In genomic region chrX:150899191-150899757, GRCh38 we compare ENCODE assay signal across 1 cellular context.
TF ChIP-seq lines count a peak whose summit lies in the region.

No MANE protein-coding gene starts in this region.

TF ChIP-seq in K562, 482 proteins besides CTCF, POLR2A, EP300 and RAD21 (continued from another document):
- no peak for TF ChIP-seq HBP1 (CRISPR knock-in tag; IDR thresholded peaks at IDR 0.05)
- TF ChIP-seq EP400 (IDR thresholded peaks at IDR 0.05) = no peak
- TF ChIP-seq E2F6 (IDR thresholded peaks at IDR 0.05; ENCODE audit: borderline replicate concordance in 1 of 2, extremely low read depth in 1 of 2, insufficient read depth in 1 of 2, insufficient read length in 1 of 2, low read depth in 1 of 2, low read length in 1 of 2, poor library complexity in 1 of 2, severe bottlenecking in 1 of 2) = peak in 1 of 2 experiments; percentile 4
- TF ChIP-seq EWSR1 (IDR thresholded peaks at IDR 0.05; ENCODE audit: borderline replicate concordance, low read depth, partially characterized antibody) = no peak
- TF ChIP-seq PBX2 (CRISPR knock-in tag; IDR thresholded peaks at IDR 0.05; ENCODE audit: low read depth) = no peak
- no peak for TF ChIP-seq PBX2 (tag; conservative IDR thresholded peaks at IDR 0.05; ENCODE audit: low read depth)
- TF ChIP-seq NFIX (CRISPR knock-in tag; IDR thresholded peaks at IDR 0.05; ENCODE audit: low read depth) = no peak
- TF ChIP-seq TAF1 (IDR thresholded peaks at IDR 0.05; ENCODE audit: control insufficient read depth, extremely low read depth, insufficient read depth, low read length, severe bottlenecking) = peak; percentile 15
- peak in 1 of 3 experiments; percentile 23 for TF ChIP-seq YY1 (IDR thresholded peaks at IDR 0.05; ENCODE audit: borderline replicate concordance in 1 of 3, control insufficient read depth in 1 of 3, extremely low read depth in 1 of 3, insufficient read depth in 3 of 3, insufficient read length in 1 of 3, insufficient replicate concordance in 2 of 3, low read depth in 1 of 3, low read length in 2 of 3)
- peak; percentile 33; the same call in 1 of the 2 replicates for TF ChIP-seq ESRRA (IDR thresholded peaks at IDR 0.05; ENCODE audit: borderline replicate concordance, low read depth)
- peak; percentile 41; the same call in 1 of the 2 replicates for TF ChIP-seq ZBTB7A (IDR thresholded peaks at IDR 0.05; ENCODE audit: borderline replicate concordance, control insufficient read depth, low read depth, low read length)
- TF ChIP-seq SOX6 (IDR thresholded peaks at IDR 0.05) = 0 out of 2 replicates have a peak, but pooled peaks have one; percentile 9
- peak; percentile 75 for TF ChIP-seq MGA (IDR thresholded peaks at IDR 0.05)
- 0 out of 2 replicates have a peak, but pooled peaks have one; percentile 20 for TF ChIP-seq LCOR (CRISPR knock-in tag; IDR thresholded peaks at IDR 0.05)
- TF ChIP-seq ZNF282 (CRISPR knock-in tag; IDR thresholded peaks at IDR 0.05) = no peak
- peak; percentile 42; the same call in 1 of the 2 replicates for TF ChIP-seq CXXC5 (CRISPR knock-in tag; IDR thresholded peaks at IDR 0.05)
- TF ChIP-seq E2F3 (CRISPR knock-in tag; IDR thresholded peaks at IDR 0.05) = no peak
- TF ChIP-seq L3MBTL2 (IDR thresholded peaks at IDR 0.05) = peak; percentile 61; the same call in 1 of the 2 replicates
- TF ChIP-seq MYC (IDR thresholded peaks at IDR 0.05; ENCODE audit: low read depth, low read length) = no peak
- 0 out of 2 replicates have a peak, but pooled peaks have one; percentile 26 for TF ChIP-seq MYC (CRISPR knock-in tag; IDR thresholded peaks at IDR 0.05; ENCODE audit: borderline replicate concordance, low read depth)
- peak; percentile 3 for TF ChIP-seq TBP (optimal IDR thresholded peaks at IDR 0.05; ENCODE audit: low read depth, low read length)
- TF ChIP-seq MCM3 (IDR thresholded peaks at IDR 0.05) = no peak
